ENCODE assay signal across 11 cellular contexts in genomic region chr2:173983414-173983871, GRCh38. TPM values are rescaled to one million over a fixed set of nuclear protein-coding genes. Genes with fewer than 3 reads are reported as not detected.
DNase-seq lines count a peak whose midpoint lies in the region; ATAC-seq lines count a peak whose summit lies in the region.
"Had no signal": no experiment of that assay in that cellular context is flagged by ENCODE, and none has a peak within 500 bp of the region (broad histone marks: within the 10 kb centered on the region; RNA-seq: fewer than 3 reads in every experiment).

No MANE protein-coding gene starts in this region.

- H3K9me3 ChIP-seq in GM23248 (ENCODE audit: low read depth) (no peaks in the 10 kb centered on the region), adipocyte (ENCODE audit: control insufficient read depth, low read length) (no peaks in the 10 kb centered on the region)
- H3K9me3 ChIP-seq: right atrium auricular region had no signal

- H3K36me3 ChIP-seq in GM23248 (ENCODE audit: low read depth) = no peaks in the 10 kb centered on the region
- no peaks in the 10 kb centered on the region for H3K36me3 ChIP-seq in adipocyte (ENCODE audit: control insufficient read depth, insufficient read depth, low read length, severe bottlenecking)
- H3K36me3 ChIP-seq: right atrium auricular region had no signal

- H3K4me1 ChIP-seq in GM23248 (ENCODE audit: insufficient read depth) (peaks cover 13% of the 10 kb centered on the region), adipocyte (ENCODE audit: control insufficient read depth, insufficient read depth, low read length) (peaks cover 58% of the 10 kb centered on the region)

- no peaks in the 10 kb centered on the region for H3K27me3 ChIP-seq in GM23248 (replicated peaks; ENCODE audit: insufficient read depth)
- no peaks in the 10 kb centered on the region for H3K27me3 ChIP-seq in adipocyte (replicated peaks; ENCODE audit: control insufficient read depth, insufficient read depth, low read length)
- H3K27me3 ChIP-seq: right atrium auricular region had no signal

- peaks cover 10% of the 10 kb centered on the region for H3F3A ChIP-seq in GM23248 (ENCODE audit: insufficient read depth)

- no peak overlapping the region for H2AFZ ChIP-seq in GM23248
- H2AFZ ChIP-seq: PC-9 had no signal

- no peak overlapping the region for H3K4me2 ChIP-seq in GM23248 (ENCODE audit: unreplicated experiment)
- H3K4me2 ChIP-seq: PC-9 had no signal

- in situ Hi-C loops in GM23248 (cut with MboI) = no loop called here

- no peak overlapping the region for H3K27ac ChIP-seq in GM23248
- H3K27ac ChIP-seq: PC-9, right atrium auricular region had no signal

- H3K4me3 ChIP-seq in GM23248 (no peak overlapping the region), adipocyte (ENCODE audit: low read length) (no peak overlapping the region), skeletal muscle cell (ENCODE audit: low read depth, low read length) (no peak overlapping the region)
- H3K4me3 ChIP-seq: PC-9, right atrium auricular region had no signal

- H3K9me2 ChIP-seq in GM23248 (ENCODE audit: insufficient read depth) = no peaks in the 10 kb centered on the region

- no peaks in the 10 kb centered on the region for H3K79me2 ChIP-seq in GM23248 (ENCODE audit: insufficient read depth)

- H3K9ac ChIP-seq in GM23248 = no peak overlapping the region
- no peak overlapping the region for H3K9ac ChIP-seq in adipocyte (ENCODE audit: low read length)

- no peaks in the 10 kb centered on the region for H4K20me1 ChIP-seq in GM23248 (ENCODE audit: insufficient read depth)

- 37 to 62% methylated on average over 3 of the region's 3 CpGs for WGBS in GM23248 (ENCODE audit: low coverage in 1 of 2, low lambda C conversion rate in 2 of 2, missing lambda C conversion rate in 2 of 2), 2 experiments

- peak; percentile 33 for DNase-seq in GM23248
- peak; percentile 73 for DNase-seq in adipocyte (ENCODE audit: low read depth)
- DNase-seq in fibroblast of peridontal ligament (ENCODE audit: extremely low read depth) = peak; percentile 93
- DNase-seq in skeletal muscle cell (ENCODE audit: low read depth) = peak; percentile 64
- DNase-seq in glomerular visceral epithelial cell (ENCODE audit: extremely low spot score) = no peak
- no peak for DNase-seq in NCI-H146 treated with DMSO at 0.1 percent for 48 hours (lab: John Stamatoyannopoulos, UW; ENCODE audit: unreplicated experiment)
- DNase-seq: activated CD4-positive, alpha-beta T cell treated with anti-CD3 and anti-CD28 coated beads, Interleukin-2, amount 50 U/mL, for 1 hour had no signal

- ATAC-seq in HG03432 (IDR thresholded peaks at IDR 0.05; ENCODE audit: unreplicated experiment) = no peak
- ATAC-seq in HG03135 (IDR thresholded peaks at IDR 0.05; ENCODE audit: unreplicated experiment) = no peak

RNA-seq across cellular contexts. Expression of gene SP3, which starts 18.3 kb away (rescaled TPM):
- total RNA-seq in GM23248 (2014; rRNA removed; shearing (Covaris generic)) = 78.8 and 88.5 TPM in 2 replicates
- polyA plus RNA-seq in GM23248 (2016; fragmentation: Nextera tagmentation; extraction: Ambion mirVana) = 24.7 and 27.7 TPM in 2 replicates

Comparison
In these comparisons a context has a peak if more than half of its experiments do, and no peak if none do; other contexts are left out.
1. DNase-seq: peak in GM23248 (single experiment), adipocyte (single experiment), fibroblast of peridontal ligament (single experiment) and skeletal muscle cell (single experiment); none in glomerular visceral epithelial cell (single experiment) and NCI-H146 treated with DMSO at 0.1 percent for 48 hours (single experiment).